In genomic region chr7:17113770-17114169, GRCh38 we compare ENCODE assay signal across 3 cellular contexts.
DNase-seq lines count a peak whose midpoint lies in the region; ATAC-seq, FAIRE-seq and TF ChIP-seq lines count a peak whose summit lies in the region.
"Not testable (repeated sequence)": the region's sequence is repeated elsewhere in the genome, so short reads cannot be mapped to it uniquely, and the experiment has no call there.

No MANE protein-coding gene starts in this region.

- H2AFZ ChIP-seq in K562 (ENCODE audit: low read depth, low read length), result not testable (repeated sequence)

- not testable (repeated sequence) for H3K9me1 ChIP-seq in K562 (ENCODE audit: control insufficient read depth, insufficient read depth, low read length)

- H3K9ac ChIP-seq in K562 (ENCODE audit: insufficient read depth in 1 of 2, low read depth in 2 of 2, low read length in 2 of 2), result not testable (repeated sequence)

- POLR2A ChIA-PET in HEK293 (lab: Yijun Ruan, JAX); K562 (lab: Yijun Ruan, JAX): not testable (repeated sequence)

- TF ChIP-seq RAD21 in K562 (CRISPR knock-in tag; conservative IDR thresholded peaks at IDR 0.05 in 1 of 2, IDR thresholded peaks at IDR 0.05 in 1 of 2), result not testable (repeated sequence)

- not testable (repeated sequence) for TF ChIP-seq CTCF in HEK293 (tag by site-specific recombination; IDR thresholded peaks at IDR 0.05); K562 (IDR thresholded peaks at IDR 0.05 in 2 of 3, conservative IDR thresholded peaks at IDR 0.05 in 1 of 3; ENCODE audit: insufficient read depth in 2 of 3, low read depth in 1 of 3, low read length in 3 of 3)

- not testable (repeated sequence) for ATAC-seq in K562

- not testable (repeated sequence) for DNase-seq in K562 (ENCODE audit: extremely low read depth in 1 of 4, low spot score in 3 of 4); urothelium cell line (ENCODE audit: low spot score)

- TF ChIP-seq POLR2A in K562 (conservative IDR thresholded peaks at IDR 0.05), result not testable (repeated sequence)

- not testable (repeated sequence) for H3K79me2 ChIP-seq in K562 (ENCODE audit: control insufficient read depth, insufficient read depth, low read length)

- in situ Hi-C loops in K562 (cut with MboI), result not testable (repeated sequence)

- H3K4me3 ChIP-seq in HEK293 (ENCODE audit: low read depth, low read length); K562: not testable (repeated sequence)

- H3K27me3 ChIP-seq in K562 (ENCODE audit: control insufficient read depth in 2 of 2, insufficient read depth in 2 of 2, low read length in 2 of 2), result not testable (repeated sequence)

- not testable (repeated sequence) for H3K9me3 ChIP-seq in HEK293 (ENCODE audit: control insufficient read depth, insufficient read depth, low read depth, low read length); K562 (replicated peaks; ENCODE audit: control insufficient read depth, insufficient read depth, low read depth, low read length)

- not testable (repeated sequence) for H3K4me2 ChIP-seq in K562 (ENCODE audit: insufficient read depth, low read length)

- H4K20me1 ChIP-seq in K562 (replicated peaks; ENCODE audit: control insufficient read depth, insufficient read depth, low read length), result not testable (repeated sequence)

- not testable (repeated sequence) for H3K27ac ChIP-seq in HEK293 (ENCODE audit: extremely low read depth, low read depth, low read length); K562 (ENCODE audit: extremely low read depth, low read depth, low read length)

- CTCF ChIA-PET in HEK293 (lab: Yijun Ruan, JAX); K562 (lab: Yijun Ruan, JAX; ENCODE audit: low intra/inter-chr PET ratio): not testable (repeated sequence)

- not testable (repeated sequence) for FAIRE-seq in K562 (lab: Jason Lieb, UNC)
- FAIRE-seq in urothelium cell line (lab: Jason Lieb, UNC), result peak; percentile 13

- H3K4me1 ChIP-seq in HEK293 (ENCODE audit: control insufficient read depth, insufficient read depth, low read length); K562 (replicated peaks in 1 of 2; ENCODE audit: control insufficient read depth in 2 of 2, insufficient read depth in 2 of 2, low read length in 2 of 2): not testable (repeated sequence)

- not testable (repeated sequence) for H3K36me3 ChIP-seq in HEK293 (ENCODE audit: control insufficient read depth in 2 of 2, insufficient read depth in 1 of 2, low read length in 2 of 2); K562 (ENCODE audit: control insufficient read depth, insufficient read depth, low read length)

- TF ChIP-seq EP300 in K562 (IDR thresholded peaks at IDR 0.05; ENCODE audit: low read length), result not testable (repeated sequence)

- intact Hi-C loops in K562 (cut with micrococcal nuclease), result not testable (repeated sequence)

- WGBS in K562 (ENCODE audit: insufficient coverage, low coverage, missing lambda C conversion rate), result 16% methylated on average over 2 of the region's 2 CpGs

- BruUV-seq in K562 (replicated peaks; lab: Mats Ljungman, UMichigan), result not testable (repeated sequence)

TF ChIP-seq in HEK293, 187 proteins besides CTCF, POLR2A, EP300 and RAD21:
- peak; percentile 68 for TF ChIP-seq ZNF146 (tag by site-specific recombination; IDR thresholded peaks at IDR 0.05)

TF ChIP-seq in K562, 482 proteins besides CTCF, POLR2A, EP300 and RAD21:
- peak; percentile 59 for TF ChIP-seq ZNF146 (CRISPR knock-in tag; IDR thresholded peaks at IDR 0.05; ENCODE audit: unreplicated experiment)
